In genomic region chr3:53731934-53732624, GRCh38 we compare ENCODE assay signal across 1 cellular context.
TF ChIP-seq lines count a peak whose summit lies in the region.

No MANE protein-coding gene starts in this region.

TF ChIP-seq in HepG2, 621 proteins besides CTCF, POLR2A, EP300 and RAD21:
- TF ChIP-seq KIAA2018 (CRISPR knock-in tag; IDR thresholded peaks at IDR 0.05; ENCODE audit: borderline replicate concordance), result no peak
- no peak for TF ChIP-seq ZNF737 (CRISPR knock-in tag; IDR thresholded peaks at IDR 0.05; ENCODE audit: borderline replicate concordance)
- TF ChIP-seq ZBTB33 (CRISPR knock-in tag; IDR thresholded peaks at IDR 0.05), result 0 out of 2 replicates have a peak, but pooled peaks have one; percentile 38
